Comparison of ENCODE assay signal across 13 cellular contexts in genomic region chr1:201769966-201770365, GRCh38. TPM values are rescaled to one million over a fixed set of nuclear protein-coding genes. Genes with fewer than 3 reads are reported as not detected.
A peak's percentile ranks its signal among the peaks of the same experiment; 100 is the strongest.
DNase-seq lines count a peak whose midpoint lies in the region; ATAC-seq and TF ChIP-seq lines count a peak whose summit lies in the region.
"Had no signal": no experiment of that assay in that cellular context is flagged by ENCODE, and none has a peak within 500 bp of the region (broad histone marks: within the 10 kb centered on the region; RNA-seq: fewer than 3 reads in every experiment).

No MANE protein-coding gene starts in this region.

- H3K4me3 ChIP-seq in BLaER1 (no peak overlapping the region), foreskin fibroblast (ENCODE audit: low read depth in 1 of 2, low read length in 2 of 2) (no peak overlapping the region)

- peaks cover 35% of the 10 kb centered on the region for H3K4me1 ChIP-seq in BLaER1

- H3K9me3 ChIP-seq in BLaER1 = peaks cover 38% of the 10 kb centered on the region

- peak overlapping the region; percentile 84 for H3K27ac Mint-ChIP-seq in osteocyte (ENCODE audit: unreplicated experiment)
- no peak overlapping the region for H3K27ac Mint-ChIP-seq in activated T-helper 17 cell treated with anti-CD3 and anti-CD28 coated beads, Interleukin-2, amount 50 U/mL, for 72 hours
- H3K27ac Mint-ChIP-seq: CD4-positive, alpha-beta memory T cell had no signal

- no peak for TF ChIP-seq CTCF in foreskin fibroblast (IDR thresholded peaks at IDR 0.05; ENCODE audit: low read depth, low read length)
- no peak for TF ChIP-seq CTCF in osteocyte (IDR thresholded peaks at IDR 0.05)

- peaks cover 42% of the 10 kb centered on the region for H3K36me3 Mint-ChIP-seq in osteocyte (ENCODE audit: unreplicated experiment)
- H3K36me3 Mint-ChIP-seq in activated T-helper 17 cell treated with anti-CD3 and anti-CD28 coated beads, Interleukin-2, amount 50 U/mL, for 72 hours (ENCODE audit: low read depth) = no peaks in the 10 kb centered on the region

- H3K9me3 Mint-ChIP-seq in osteocyte (ENCODE audit: unreplicated experiment) = peaks cover 4% of the 10 kb centered on the region
- H3K9me3 Mint-ChIP-seq in activated T-helper 17 cell treated with anti-CD3 and anti-CD28 coated beads, Interleukin-2, amount 50 U/mL, for 72 hours = peaks cover 6% of the 10 kb centered on the region

- no peaks in the 10 kb centered on the region for H3K27me3 Mint-ChIP-seq in osteocyte (ENCODE audit: unreplicated experiment)
- no peaks in the 10 kb centered on the region for H3K27me3 Mint-ChIP-seq in activated T-helper 17 cell treated with anti-CD3 and anti-CD28 coated beads, Interleukin-2, amount 50 U/mL, for 72 hours

- DNase-seq in amygdala (lab: John Stamatoyannopoulos, UW) = peak in 55 of 56 donors; percentile 34 to 96 (median 84)
- DNase-seq in foreskin fibroblast = peak; percentile 62 to 78
- DNase-seq in osteocyte (ENCODE audit: extremely low spot score, unreplicated experiment) = no peak
- no peak for DNase-seq in NCI-H2107 treated with DMSO at 0.1 percent for 48 hours (lab: John Stamatoyannopoulos, UW; ENCODE audit: unreplicated experiment)
- DNase-seq in NCI-H1048 (lab: John Stamatoyannopoulos, UW) = no peak
- DNase-seq: activated CD8-positive, alpha-beta memory T cell treated with anti-CD3 and anti-CD28 coated beads for 24 hours; amniotic stem cell; CD4-positive, alpha-beta memory T cell; KG1; NCI-H748 treated with DMSO at 0.1 percent for 48 hours had no signal

- H3K36me3 ChIP-seq in BLaER1 = peaks cover 56% of the 10 kb centered on the region

- H3K4me3 Mint-ChIP-seq in osteocyte (ENCODE audit: unreplicated experiment) = no peak overlapping the region
- H3K4me3 Mint-ChIP-seq in activated T-helper 17 cell treated with anti-CD3 and anti-CD28 coated beads, Interleukin-2, amount 50 U/mL, for 72 hours = no peak overlapping the region
- H3K4me3 Mint-ChIP-seq: CD4-positive, alpha-beta memory T cell had no signal

- H3K4me2 ChIP-seq in BLaER1 = peak overlapping the region; percentile 15

- H3K27me3 ChIP-seq in BLaER1 = no peaks in the 10 kb centered on the region

- H3K9ac ChIP-seq in BLaER1 = no peak overlapping the region

- H4K20me1 ChIP-seq in BLaER1 = peaks cover 22% of the 10 kb centered on the region; the same call in 1 of the 2 replicates

- no peak overlapping the region for H3K27ac ChIP-seq in BLaER1

- peaks cover 68% of the 10 kb centered on the region for H3K4me1 Mint-ChIP-seq in osteocyte (ENCODE audit: unreplicated experiment)
- H3K4me1 Mint-ChIP-seq in activated T-helper 17 cell treated with anti-CD3 and anti-CD28 coated beads, Interleukin-2, amount 50 U/mL, for 72 hours = no peaks in the 10 kb centered on the region
- H3K4me1 Mint-ChIP-seq: CD4-positive, alpha-beta memory T cell had no signal

- ATAC-seq in GM18520 (IDR thresholded peaks at IDR 0.05; ENCODE audit: unreplicated experiment) = no peak
- ATAC-seq in activated T-helper 17 cell treated with anti-CD3 and anti-CD28 coated beads, Interleukin-2, amount 50 U/mL, for 72 hours (replicated peaks) = no peak

RNA-seq across cellular contexts. Expression of gene IPO9, which starts 59.0 kb away (rescaled TPM):
- 63.3 and 65.0 TPM in 2 replicates for total RNA-seq in osteocyte
- 10 to 100 TPM; 54.3 to 70.2 TPM for total RNA-seq in activated T-helper 17 cell treated with anti-CD3 and anti-CD28 coated beads, Interleukin-2, amount 50 U/mL, for 72 hours

Comparison
In these comparisons a context has a peak if more than half of its experiments do, and no peak if none do; other contexts are left out.
1. DNase-seq: peak in amygdala (55 of 56) and foreskin fibroblast (2 of 2); none in osteocyte (single experiment), NCI-H2107 treated with DMSO at 0.1 percent for 48 hours (single experiment) and NCI-H1048 (single experiment).